In genomic region chr13:79427265-79427664, GRCh38 we compare ENCODE assay signal across 19 cellular contexts.
"Had no signal": no experiment of that assay in that cellular context is flagged by ENCODE, and none has a peak within 500 bp of the region (broad histone marks: within the 10 kb centered on the region; RNA-seq: fewer than 3 reads in every experiment).

No MANE protein-coding gene starts in this region.

- H3K36me3 ChIP-seq: gastrocnemius medialis, sigmoid colon, WERI-Rb-1 had no signal

- H3K27me3 ChIP-seq: gastrocnemius medialis, sigmoid colon, testis had no signal

- H3K9me3 ChIP-seq: gastrocnemius medialis, mucosa of descending colon, sigmoid colon, testis had no signal

- H3K4me3 ChIP-seq: gastrocnemius medialis, mucosa of descending colon, sigmoid colon, testis had no signal

- H3K4me1 ChIP-seq: gastrocnemius medialis, parathyroid adenoma, sigmoid colon, testis had no signal

- DNase-seq: activated CD4-positive, alpha-beta T cell treated with anti-CD3 and anti-CD28 coated beads for 1 hour; activated CD8-positive, alpha-beta memory T cell treated with anti-CD3 and anti-CD28 coated beads for 24 hours; activated CD8-positive, alpha-beta memory T cell treated with anti-CD3 and anti-CD28 coated beads, Interleukin-2, amount 50 U/mL, for 48 hours; activated gamma-delta T cell; effector CD8-positive, alpha-beta T cell; gastrocnemius medialis; immature natural killer cell; left cardiac atrium; mesenchymal stem cell; mucosa of descending colon; naive B cell; sigmoid colon; stimulated activated CD4-positive, alpha-beta T cell treated with anti-CD3 and anti-CD28 coated beads, Interleukin-4, amount 100 ng/mL, for 4 hours; testis; WERI-Rb-1 had no signal

- H3K27ac ChIP-seq: gastrocnemius medialis, parathyroid adenoma, sigmoid colon, testis, WERI-Rb-1 had no signal

- H2AFZ ChIP-seq: parathyroid adenoma had no signal

- ATAC-seq: esophagus mucosa; gastrocnemius medialis; left cardiac atrium; mucosa of descending colon; stimulated activated memory B cell treated with anti-CD40 and anti-IgM and Interleukin-4, amounts not matched to agents 10 μg/mL and 1 μg/mL and 100 μg/mL, for 72 hours had no signal

- FAIRE-seq: astrocyte had no signal
